ENCODE assay signal across 29 cellular contexts in genomic region chr3:39657775-39658174, GRCh38.
"Had no signal": no experiment of that assay in that cellular context is flagged by ENCODE, and none has a peak within 500 bp of the region (broad histone marks: within the 10 kb centered on the region; RNA-seq: fewer than 3 reads in every experiment).

No MANE protein-coding gene starts in this region.

- H3K36me3 ChIP-seq: colonic mucosa, esophagus muscularis mucosa, esophagus squamous epithelium, gastrocnemius medialis, gastroesophageal sphincter, heart left ventricle, heart right ventricle had no signal

- H3K4me3 ChIP-seq: colonic mucosa, coronary artery, dorsolateral prefrontal cortex, esophagus muscularis mucosa, esophagus squamous epithelium, gastrocnemius medialis, gastroesophageal sphincter, heart left ventricle, heart right ventricle, hepatocyte had no signal

- H2AFZ ChIP-seq: hepatocyte had no signal

- DNase-seq: colonic mucosa; cortex of kidney; dermis blood vessel endothelial cell; dorsolateral prefrontal cortex; effector CD4-positive, alpha-beta T cell; effector CD8-positive, alpha-beta T cell; effector memory CD4-positive, alpha-beta T cell; effector memory CD8-positive, alpha-beta T cell; endodermal cell; erythroblast; esophagus squamous epithelium; foreskin fibroblast; foreskin keratinocyte; foreskin melanocyte; gastrocnemius medialis; glutamatergic neuron; head of caudate nucleus; heart left ventricle; heart right ventricle had no signal

- FAIRE-seq: colon, endometrium, endothelial cell of umbilical vein, frontal cortex had no signal

- ATAC-seq: effector memory CD8-positive, alpha-beta T cell; esophagus mucosa; foreskin keratinocyte; gastrocnemius medialis; gastroesophageal sphincter; heart left ventricle; heart right ventricle had no signal

- H3K9me3 ChIP-seq: colonic mucosa, esophagus muscularis mucosa, esophagus squamous epithelium, gastrocnemius medialis, gastroesophageal sphincter, heart left ventricle, heart right ventricle had no signal

- H3K27me3 ChIP-seq: colonic mucosa, dorsolateral prefrontal cortex, esophagus muscularis mucosa, gastrocnemius medialis, gastroesophageal sphincter, heart left ventricle, heart right ventricle, hepatocyte had no signal

- H3K79me2 ChIP-seq: hepatocyte had no signal

- H3K27ac ChIP-seq: colonic mucosa, coronary artery, dorsolateral prefrontal cortex, epithelial cell of prostate, esophagus muscularis mucosa, esophagus squamous epithelium, foreskin keratinocyte, gastrocnemius medialis, gastroesophageal sphincter, heart left ventricle, heart right ventricle, hepatocyte had no signal

- H3K4me1 ChIP-seq: colonic mucosa, esophagus muscularis mucosa, esophagus squamous epithelium, foreskin keratinocyte, gastrocnemius medialis, gastroesophageal sphincter, heart left ventricle, heart right ventricle had no signal

- H3K4me2 ChIP-seq: hepatocyte had no signal
